In the genomic region with DNA sequence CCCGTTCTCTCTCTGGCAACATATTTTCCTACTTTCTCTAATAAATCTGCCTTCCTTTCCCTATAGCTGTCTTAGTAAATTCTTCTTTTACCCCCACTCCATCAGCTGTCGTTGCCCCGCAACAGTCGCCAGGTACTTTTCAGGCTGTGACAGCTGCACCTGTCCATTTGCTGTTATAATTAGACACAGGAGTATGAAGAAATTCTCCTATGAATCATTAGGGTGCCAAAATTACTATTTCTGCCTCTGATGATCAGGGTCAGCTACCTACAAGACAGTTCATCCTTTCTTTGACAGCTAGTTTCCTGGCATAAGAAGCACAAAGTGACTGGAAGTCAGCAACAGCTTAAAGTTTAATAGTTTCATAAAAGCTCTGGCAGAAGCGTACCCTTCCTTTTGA, we compare ENCODE assay signal across 30 cellular contexts. TPM values are rescaled to one million over a fixed set of nuclear protein-coding genes. Genes with fewer than 3 reads are reported as not detected.
"Had no signal": no experiment of that assay in that cellular context is flagged by ENCODE, and none has a peak within 500 bp of the region (broad histone marks: within the 10 kb centered on the region; RNA-seq: fewer than 3 reads in every experiment).

No MANE protein-coding gene starts in this region.

- H3K4me1 ChIP-seq: adrenal gland, body of pancreas, esophagus muscularis mucosa, foreskin keratinocyte, gastroesophageal sphincter, heart right ventricle had no signal

- DNase-seq: activated B cell treated with CpG ODN at 0.5 μM for 24 hours; activated CD4-positive, alpha-beta T cell treated with anti-CD3 and anti-CD28 coated beads for 48 hours; activated CD4-positive, alpha-beta T cell treated with anti-CD3 and anti-CD28 coated beads, Interleukin-2, amount 50 U/mL, for 1 hour; activated CD4-positive, alpha-beta T cell treated with anti-CD3 and anti-CD28 coated beads, Interleukin-2, amount 50 U/mL, for 48 hours; activated CD8-positive, alpha-beta memory T cell treated with anti-CD3 and anti-CD28 coated beads for 24 hours; activated CD8-positive, alpha-beta T cell treated with anti-CD3 and anti-CD28 coated beads for 36 hours; activated effector memory CD4-positive, alpha-beta T cell treated with Interleukin-2 at 50 U/mL for 16 hours; activated naive CD4-positive, alpha-beta T cell treated with anti-CD3 and anti-CD28 coated beads for 36 hours; activated naive CD8-positive, alpha-beta T cell treated with anti-CD3 and anti-CD28 coated beads for 36 hours; activated naive CD8-positive, alpha-beta T cell treated with anti-CD3 and anti-CD28 coated beads, Interleukin-2, amount 50 U/mL, for 24 hours; activated T-cell treated with anti-CD3 and anti-CD28 coated beads, Interleukin-2, amount 50 U/mL, for 4 hours; adrenal gland; amygdala; aorta; body of pancreas; caudate nucleus; cortex of kidney; dermis blood vessel endothelial cell; effector CD4-positive, alpha-beta T cell; effector memory CD8-positive, alpha-beta T cell; erythroblast; foreskin keratinocyte; heart right ventricle; T-helper 2 cell; WERI-Rb-1 had no signal

- H3K36me3 ChIP-seq: adrenal gland, esophagus muscularis mucosa, gastroesophageal sphincter, heart right ventricle, WERI-Rb-1 had no signal

- H3K27me3 ChIP-seq: adrenal gland, body of pancreas, esophagus muscularis mucosa, foreskin keratinocyte, gastroesophageal sphincter, heart right ventricle had no signal

- H3K27ac ChIP-seq: adrenal gland, body of pancreas, esophagus muscularis mucosa, foreskin keratinocyte, gastroesophageal sphincter, heart right ventricle, WERI-Rb-1 had no signal

- H3K9me3 ChIP-seq: adrenal gland, body of pancreas, esophagus muscularis mucosa, gastroesophageal sphincter, heart right ventricle had no signal

- H3K4me3 ChIP-seq: adrenal gland, body of pancreas, esophagus muscularis mucosa, gastroesophageal sphincter, heart right ventricle had no signal

RNA-seq across cellular contexts. Expression of a gene that starts 19.5 kb away (rescaled TPM):
- total RNA-seq: activated CD8-positive, alpha-beta T cell treated with anti-CD3 and anti-CD28 coated beads for 36 hours; activated naive CD4-positive, alpha-beta T cell treated with anti-CD3 and anti-CD28 coated beads for 36 hours; activated naive CD8-positive, alpha-beta T cell treated with anti-CD3 and anti-CD28 coated beads for 36 hours; activated T-cell treated with anti-CD3 and anti-CD28 coated beads, Interleukin-2, amount 50 U/mL, for 4 hours; activated T-helper 17 cell treated with anti-CD3 and anti-CD28 coated beads, Interleukin-2, amount 50 U/mL, for 72 hours; chondrocyte; dermis blood vessel endothelial cell; foreskin keratinocyte; gastroesophageal sphincter; T-helper 1 cell treated with Interleukin-12 subunit alpha and Interleukin-12 subunit beta and Interleukin-4 antibody, amounts not matched to agents 30 ng/mL and 1 ng/mL, for 36 hours had no signal
- polyA plus RNA-seq: foreskin keratinocyte had no signal
